19 cellular contexts compared by ENCODE assay signal in genomic region chr4:175562111-175562510, GRCh38.
DNase-seq lines count a peak whose midpoint lies in the region; FAIRE-seq and TF ChIP-seq lines count a peak whose summit lies in the region.
"Had no signal": no experiment of that assay in that cellular context is flagged by ENCODE, and none has a peak within 500 bp of the region (broad histone marks: within the 10 kb centered on the region; RNA-seq: fewer than 3 reads in every experiment).

No MANE protein-coding gene starts in this region.

- no peak overlapping the region for H4K12ac ChIP-seq in trophoblast cell (ENCODE audit: low read depth, low read length)

- no peak overlapping the region for H3K4me2 ChIP-seq in trophoblast cell (ENCODE audit: low read length)
- H3K4me2 ChIP-seq: BLaER1 treated with 17β-estradiol and CSF1 and Interleukin-3, amounts not matched to agents 10 nM and 100 nM had no signal

- no peak for DNase-seq in frontal cortex (ENCODE audit: low spot score in 2 of 2)
- peak; percentile 33 to 93 for DNase-seq in trophoblast cell
- DNase-seq in right atrium auricular region (ENCODE audit: low spot score) = no peak
- no peak for DNase-seq in activated naive CD4-positive, alpha-beta T cell treated with anti-CD3 and anti-CD28 coated beads for 36 hours
- DNase-seq in NCI-H1105 treated with DMSO at 0.1 percent for 48 hours (lab: John Stamatoyannopoulos, UW) = no peak
- DNase-seq: 8988T; CD4-positive, CD25-positive, alpha-beta regulatory T cell; CD8-positive, alpha-beta memory T cell; COR-L47; GDM1 had no signal

- H2BK5ac ChIP-seq in trophoblast cell (ENCODE audit: low read depth, low read length, poor library complexity) = no peak overlapping the region

- H3K14ac ChIP-seq in trophoblast cell (ENCODE audit: low read length) = no peak overlapping the region

- H3K9me3 Mint-ChIP-seq in brain = peaks cover 0 to 5% (median 0%) of the 10 kb centered on the region in 5 experiments
- peaks cover 6% of the 10 kb centered on the region for H3K9me3 Mint-ChIP-seq in activated naive CD4-positive, alpha-beta T cell treated with anti-CD3 and anti-CD28 coated beads for 36 hours

- no peaks in the 10 kb centered on the region for H3K79me1 ChIP-seq in trophoblast cell (ENCODE audit: low read length)

- H2BK120ac ChIP-seq in trophoblast cell (ENCODE audit: insufficient read depth, low read length, poor library complexity) = no peak overlapping the region

- H4K91ac ChIP-seq in trophoblast cell (ENCODE audit: low read depth, low read length) = no peak overlapping the region

- no peaks in the 10 kb centered on the region for H3K79me2 ChIP-seq in trophoblast cell (ENCODE audit: control insufficient read depth, insufficient read depth, low read length, poor library complexity)

- H2AK5ac ChIP-seq in trophoblast cell (ENCODE audit: low read length) = no peak overlapping the region

- H3K27ac ChIP-seq in 22Rv1 (peak overlapping the region; percentile 45), trophoblast cell (ENCODE audit: low read depth, low read length) (no peak overlapping the region), right atrium auricular region (no peak overlapping the region)
- H3K27ac ChIP-seq: BLaER1 treated with 17β-estradiol and CSF1 and Interleukin-3, amounts not matched to agents 10 nM and 100 nM had no signal

- H2AFZ ChIP-seq in trophoblast cell (ENCODE audit: insufficient read depth, low read length, poor library complexity) = no peak overlapping the region

- TF ChIP-seq CTCF in 22Rv1 (IDR thresholded peaks at IDR 0.05) = no peak
- no peak for TF ChIP-seq CTCF in brain (conservative IDR thresholded peaks at IDR 0.05)
- no peak for TF ChIP-seq CTCF in right atrium auricular region (IDR thresholded peaks at IDR 0.05)

- H3K4me3 ChIP-seq in trophoblast cell (ENCODE audit: low read depth, low read length) (no peak overlapping the region), right atrium auricular region (no peak overlapping the region)
- H3K4me3 ChIP-seq: BLaER1 treated with 17β-estradiol and CSF1 and Interleukin-3, amounts not matched to agents 10 nM and 100 nM; HAP-1 had no signal

- H3K9me3 ChIP-seq in trophoblast cell (ENCODE audit: insufficient read depth, low read depth, low read length) (no peaks in the 10 kb centered on the region), right atrium auricular region (no peaks in the 10 kb centered on the region)
- H3K9me3 ChIP-seq: BLaER1 treated with 17β-estradiol and CSF1 and Interleukin-3, amounts not matched to agents 10 nM and 100 nM; HAP-1 had no signal

- H3K4me1 Mint-ChIP-seq in brain = peaks cover 33% of the 10 kb centered on the region
- H3K4me1 Mint-ChIP-seq in activated naive CD4-positive, alpha-beta T cell treated with anti-CD3 and anti-CD28 coated beads for 36 hours (ENCODE audit: low read depth) = no peaks in the 10 kb centered on the region
- H3K4me1 Mint-ChIP-seq: CD4-positive, CD25-positive, alpha-beta regulatory T cell; CD8-positive, alpha-beta memory T cell had no signal

- no peak overlapping the region for H3K23ac ChIP-seq in trophoblast cell (ENCODE audit: low read length)

- H3K4me1 ChIP-seq in trophoblast cell (ENCODE audit: control insufficient read depth in 1 of 2, insufficient read depth in 2 of 2, low read length in 2 of 2) = no peaks in the 10 kb centered on the region
- H3K4me1 ChIP-seq in right atrium auricular region = no peaks in the 10 kb centered on the region
- H3K4me1 ChIP-seq: BLaER1 treated with 17β-estradiol and CSF1 and Interleukin-3, amounts not matched to agents 10 nM and 100 nM; HAP-1 had no signal

- no peaks in the 10 kb centered on the region for H3K36me3 Mint-ChIP-seq in brain
- no peaks in the 10 kb centered on the region for H3K36me3 Mint-ChIP-seq in activated naive CD4-positive, alpha-beta T cell treated with anti-CD3 and anti-CD28 coated beads for 36 hours (ENCODE audit: low read depth)
- H3K36me3 Mint-ChIP-seq: CD4-positive, CD25-positive, alpha-beta regulatory T cell; CD8-positive, alpha-beta memory T cell; IgD-negative memory B cell had no signal

- H3K36me3 ChIP-seq in trophoblast cell (ENCODE audit: control insufficient read depth in 1 of 2, insufficient read depth in 2 of 2, low read length in 2 of 2) (no peaks in the 10 kb centered on the region), right atrium auricular region (no peaks in the 10 kb centered on the region)
- H3K36me3 ChIP-seq: BLaER1 treated with 17β-estradiol and CSF1 and Interleukin-3, amounts not matched to agents 10 nM and 100 nM; HAP-1 had no signal

- FAIRE-seq in frontal cortex (lab: Jason Lieb, UNC) = peak; percentile 17
- FAIRE-seq: GM12892, H1, HepG2 had no signal

- intact Hi-C loops in activated naive CD4-positive, alpha-beta T cell treated with anti-CD3 and anti-CD28 coated beads for 36 hours (cut with micrococcal nuclease) = no loop called here

- H3K27me3 ChIP-seq in trophoblast cell (ENCODE audit: insufficient read depth, low read length) (no peaks in the 10 kb centered on the region), right atrium auricular region (no peaks in the 10 kb centered on the region)
- H3K27me3 ChIP-seq: BLaER1 treated with 17β-estradiol and CSF1 and Interleukin-3, amounts not matched to agents 10 nM and 100 nM had no signal

- H3K18ac ChIP-seq in trophoblast cell (ENCODE audit: low read length) = no peak overlapping the region

- CTCF ChIA-PET in activated naive CD4-positive, alpha-beta T cell treated with anti-CD3 and anti-CD28 coated beads for 36 hours (lab: Charles Lee) = no interaction called here

- H4K8ac ChIP-seq in trophoblast cell (ENCODE audit: low read depth, low read length) = no peak overlapping the region

- H3K27ac Mint-ChIP-seq in brain = peak overlapping the region in 3 of 5 experiments; percentile 76 to 92 (median 91)
- H3K27ac Mint-ChIP-seq in activated naive CD4-positive, alpha-beta T cell treated with anti-CD3 and anti-CD28 coated beads for 36 hours = no peak overlapping the region
- H3K27ac Mint-ChIP-seq: B cell; CD4-positive, CD25-positive, alpha-beta regulatory T cell; CD8-positive, alpha-beta memory T cell; IgD-negative memory B cell had no signal

- H2BK12ac ChIP-seq in trophoblast cell (ENCODE audit: low read length) = no peak overlapping the region

- H3K9ac ChIP-seq in trophoblast cell (ENCODE audit: low read length) = no peak overlapping the region
- H3K9ac ChIP-seq: BLaER1 treated with 17β-estradiol and CSF1 and Interleukin-3, amounts not matched to agents 10 nM and 100 nM had no signal

- H3K27me3 Mint-ChIP-seq in brain = peaks cover 2% of the 10 kb centered on the region
- no peaks in the 10 kb centered on the region for H3K27me3 Mint-ChIP-seq in activated naive CD4-positive, alpha-beta T cell treated with anti-CD3 and anti-CD28 coated beads for 36 hours (ENCODE audit: low read depth)
- H3K27me3 Mint-ChIP-seq: B cell; CD4-positive, CD25-positive, alpha-beta regulatory T cell; CD8-positive, alpha-beta memory T cell; IgD-negative memory B cell had no signal

- no peak overlapping the region for H3K4ac ChIP-seq in trophoblast cell (ENCODE audit: low read depth, low read length)

- WGBS in trophoblast cell (ENCODE audit: extremely low coverage, insufficient coverage, insufficient read length) = no CpG with 5 or more reads among the region's 2 CpGs

- H3K4me3 Mint-ChIP-seq in brain = peak overlapping the region in 1 of 5 experiments; percentile 23
- no peak overlapping the region for H3K4me3 Mint-ChIP-seq in activated naive CD4-positive, alpha-beta T cell treated with anti-CD3 and anti-CD28 coated beads for 36 hours
- H3K4me3 Mint-ChIP-seq: B cell; CD4-positive, CD25-positive, alpha-beta regulatory T cell; CD8-positive, alpha-beta memory T cell; IgD-negative memory B cell had no signal

Comparison
In these comparisons a context has a peak if more than half of its experiments do, and no peak if none do; other contexts are left out.
1. DNase-seq: peak in trophoblast cell (2 of 2); none in frontal cortex (0 of 2), right atrium auricular region (single experiment), activated naive CD4-positive, alpha-beta T cell treated with anti-CD3 and anti-CD28 coated beads for 36 hours (single experiment) and NCI-H1105 treated with DMSO at 0.1 percent for 48 hours (single experiment).